In genomic region chrX:124239911-124240310, GRCh38 we compare ENCODE assay signal across 10 cellular contexts.
DNase-seq lines count a peak whose midpoint lies in the region; ATAC-seq and TF ChIP-seq lines count a peak whose summit lies in the region.
"Had no signal": no experiment of that assay in that cellular context is flagged by ENCODE, and none has a peak within 500 bp of the region (broad histone marks: within the 10 kb centered on the region; RNA-seq: fewer than 3 reads in every experiment).

No MANE protein-coding gene starts in this region.

- no peak for TF ChIP-seq CTCF in foreskin keratinocyte (conservative IDR thresholded peaks at IDR 0.05)
- no peak for TF ChIP-seq CTCF in heart right ventricle (IDR thresholded peaks at IDR 0.05)

- intact Hi-C loops in heart right ventricle (cut with DNase I), result no loop called here

- peak overlapping the region; percentile 73 for H3K4me3 Mint-ChIP-seq in T-helper 17 cell

- H3K27me3 ChIP-seq in foreskin keratinocyte (no peaks in the 10 kb centered on the region), heart right ventricle (no peaks in the 10 kb centered on the region)

- in situ Hi-C loops in ACHN (cut with HindIII; ENCODE audit: low pct_ligation_motif_present, low pct_unique_long_range_greater_than_20kb, low sequenced_read_pairs), result no loop called here

- DNase-seq in T-helper 17 cell (peak in 1 of 3 donors; percentile 7), foreskin keratinocyte (no peak), heart right ventricle (no peak), ACHN (no peak), NCI-H2227 (lab: John Stamatoyannopoulos, UW; ENCODE audit: unreplicated experiment) (no peak)
- DNase-seq in stimulated activated CD4-positive, alpha-beta T cell treated with anti-CD3 and anti-CD28 coated beads, Interleukin-15, amount 100 ng/mL, for 48 hours (ENCODE audit: low read depth in 2 of 2), result peak; percentile 13 to 42
- DNase-seq: NCI-H1417 treated with DMSO at 0.1 percent for 48 hours, nucleus accumbens had no signal

- 78 to 88% methylated on average over 6 of the region's 6 CpGs for WGBS in heart right ventricle, 2 donors

- H3K9me3 ChIP-seq in T-helper 17 cell (ENCODE audit: control insufficient read depth, low read length, poor library complexity, severe bottlenecking) (no peaks in the 10 kb centered on the region), heart right ventricle (no peaks in the 10 kb centered on the region)

- no peak overlapping the region for H3K4me3 ChIP-seq in heart right ventricle

- peaks cover 16% of the 10 kb centered on the region for H3K4me1 Mint-ChIP-seq in T-helper 17 cell

- H3K27ac ChIP-seq in foreskin keratinocyte, result no peak overlapping the region
- no peak overlapping the region for H3K27ac ChIP-seq in heart right ventricle

- no peaks in the 10 kb centered on the region for H3K36me3 ChIP-seq in heart right ventricle

- H3K27me3 Mint-ChIP-seq in T-helper 17 cell, result no peaks in the 10 kb centered on the region

- no peaks in the 10 kb centered on the region for H3K4me1 ChIP-seq in foreskin keratinocyte
- H3K4me1 ChIP-seq in heart right ventricle, result no peaks in the 10 kb centered on the region

- peak; percentile 81 for ATAC-seq in GM19035 (IDR thresholded peaks at IDR 0.05; ENCODE audit: unreplicated experiment)
- peak; percentile 88 for ATAC-seq in HG02763 (IDR thresholded peaks at IDR 0.05; ENCODE audit: unreplicated experiment)
- peak; percentile 89 for ATAC-seq in T-helper 17 cell
- ATAC-seq in foreskin keratinocyte, result no peak
- no peak for ATAC-seq in heart right ventricle

- peak overlapping the region; percentile 79 for H3K27ac Mint-ChIP-seq in T-helper 17 cell

- H3K36me3 Mint-ChIP-seq in T-helper 17 cell (ENCODE audit: low read depth), result no peaks in the 10 kb centered on the region

Comparison
In these comparisons a context has a peak if more than half of its experiments do, and no peak if none do; other contexts are left out.
1. ATAC-seq: peak in GM19035 (single experiment), HG02763 (single experiment) and T-helper 17 cell (single experiment); none in foreskin keratinocyte (single experiment) and heart right ventricle (0 of 8).
2. DNase-seq: peak in stimulated activated CD4-positive, alpha-beta T cell treated with anti-CD3 and anti-CD28 coated beads, Interleukin-15, amount 100 ng/mL, for 48 hours (2 of 2); none in foreskin keratinocyte (0 of 2), heart right ventricle (0 of 2), ACHN (single experiment) and NCI-H2227 (single experiment).